ENCODE assay signal across 9 cellular contexts in the genomic region with DNA sequence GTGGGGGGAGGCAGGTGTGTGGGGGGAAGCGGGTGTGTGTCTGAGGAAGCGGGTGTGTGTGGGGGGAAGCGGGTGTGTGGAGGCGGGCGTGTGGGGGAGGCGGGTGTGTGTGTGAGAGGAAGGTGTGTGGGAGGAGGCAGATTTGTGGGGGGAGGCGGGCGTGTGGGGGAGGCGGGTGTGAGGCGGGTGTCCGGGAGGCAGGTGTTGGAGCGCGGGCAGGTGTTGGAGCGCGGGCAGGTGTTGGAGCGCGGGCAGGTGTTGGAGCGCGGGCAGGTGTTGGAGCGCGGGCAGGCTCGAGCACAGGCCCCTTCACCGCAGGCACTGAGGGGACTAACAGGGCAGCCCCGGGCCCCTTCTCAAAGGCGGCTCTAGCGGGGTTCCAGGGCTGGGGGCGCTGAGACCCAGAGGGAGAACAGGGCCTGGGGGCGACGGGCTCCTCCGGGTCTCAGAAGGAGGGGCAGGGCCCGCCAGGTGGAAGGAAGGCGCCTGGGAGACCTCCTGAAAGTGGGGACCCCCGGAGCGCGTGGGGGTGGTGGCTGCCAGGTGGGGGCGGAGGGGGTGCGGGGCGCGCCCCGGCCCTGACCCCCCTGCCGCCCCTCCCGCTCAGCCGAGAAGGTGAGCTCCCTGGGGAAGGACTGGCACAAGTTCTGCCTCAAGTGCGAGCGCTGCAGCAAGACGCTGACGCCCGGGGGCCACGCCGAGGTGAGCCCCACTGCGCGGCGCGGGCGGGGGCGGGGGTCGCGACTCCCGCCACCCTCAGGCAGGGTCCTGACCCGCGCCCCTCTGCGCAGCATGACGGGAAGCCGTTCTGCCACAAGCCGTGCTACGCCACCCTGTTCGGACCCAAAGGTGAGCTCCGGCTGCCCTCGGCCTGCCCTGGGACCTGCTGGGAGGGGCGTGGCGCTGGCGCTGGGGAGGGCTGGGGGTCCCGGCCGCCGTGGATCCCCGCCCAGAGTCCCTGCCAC.
DNase-seq lines count a peak whose midpoint lies in the region; ATAC-seq and TF ChIP-seq lines count a peak whose summit lies in the region.
"Had no signal": no experiment of that assay in that cellular context is flagged by ENCODE, and none has a peak within 500 bp of the region (broad histone marks: within the 10 kb centered on the region; RNA-seq: fewer than 3 reads in every experiment).

No MANE protein-coding gene starts in this region.

- intact Hi-C loops in dendritic cell treated with granulocyte-macrophage colony-stimulating factor and Interleukin-4, amounts not matched to agents 40 ng/mL and 50 ng/mL, for 4 days (cut with micrococcal nuclease) = no loop called here

- no peak for TF ChIP-seq CTCF in parathyroid adenoma (IDR thresholded peaks at IDR 0.05)

- H3K36me3 ChIP-seq in parathyroid adenoma (ENCODE audit: control insufficient read depth, insufficient read depth, low read length) = no peaks in the 10 kb centered on the region

- peaks cover 24% of the 10 kb centered on the region for H3K4me1 ChIP-seq in parathyroid adenoma

- no peak overlapping the region for H3K4me3 ChIP-seq in parathyroid adenoma (ENCODE audit: low read depth, low read length)

- no peak overlapping the region for H3K4me2 ChIP-seq in parathyroid adenoma (ENCODE audit: low read length)

- H3K9me3 Mint-ChIP-seq in dendritic cell treated with granulocyte-macrophage colony-stimulating factor and Interleukin-4, amounts not matched to agents 40 ng/mL and 50 ng/mL, for 4 days = peaks cover 9% of the 10 kb centered on the region

- H3K27ac ChIP-seq in parathyroid adenoma = peak overlapping the region; percentile 75

- no peaks in the 10 kb centered on the region for H3K9me3 ChIP-seq in parathyroid adenoma (ENCODE audit: control insufficient read depth, low read length)

- no peaks in the 10 kb centered on the region for H3K27me3 ChIP-seq in parathyroid adenoma (ENCODE audit: control insufficient read depth, insufficient read depth, low read length)

- ATAC-seq in GM21576 (IDR thresholded peaks at IDR 0.05; ENCODE audit: unreplicated experiment) (no peak), GM18867 (IDR thresholded peaks at IDR 0.05; ENCODE audit: unreplicated experiment) (no peak)

- DNase-seq in DMS53 (lab: John Stamatoyannopoulos, UW) (peak; percentile 45), DMS53 treated with DMSO at 0.1 percent for 48 hours (lab: John Stamatoyannopoulos, UW; ENCODE audit: unreplicated experiment) (no peak), NOMO-1 treated with dmso at 0.1 percent for 144 hours (lab: John Stamatoyannopoulos, UW; ENCODE audit: unreplicated experiment) (peak; percentile 29), SKM-1 treated with dmso at 0.1 percent for 144 hours (lab: John Stamatoyannopoulos, UW; ENCODE audit: unreplicated experiment) (no peak)
- DNase-seq: 8988T had no signal

- H3K79me2 ChIP-seq in parathyroid adenoma = no peaks in the 10 kb centered on the region

- H3K4me3 Mint-ChIP-seq in dendritic cell treated with granulocyte-macrophage colony-stimulating factor and Interleukin-4, amounts not matched to agents 40 ng/mL and 50 ng/mL, for 4 days = no peak overlapping the region

- no peak overlapping the region for H3K9ac ChIP-seq in parathyroid adenoma

- H3K4me1 Mint-ChIP-seq in dendritic cell treated with granulocyte-macrophage colony-stimulating factor and Interleukin-4, amounts not matched to agents 40 ng/mL and 50 ng/mL, for 4 days (ENCODE audit: low read depth) = peaks cover 64% of the 10 kb centered on the region

- H2AFZ ChIP-seq in parathyroid adenoma = no peak overlapping the region

- peak overlapping the region; percentile 47 for H3K27ac Mint-ChIP-seq in dendritic cell treated with granulocyte-macrophage colony-stimulating factor and Interleukin-4, amounts not matched to agents 40 ng/mL and 50 ng/mL, for 4 days

- H3K36me3 Mint-ChIP-seq in dendritic cell treated with granulocyte-macrophage colony-stimulating factor and Interleukin-4, amounts not matched to agents 40 ng/mL and 50 ng/mL, for 4 days (ENCODE audit: low read depth) = peaks cover 6% of the 10 kb centered on the region

- H3K27me3 Mint-ChIP-seq in dendritic cell treated with granulocyte-macrophage colony-stimulating factor and Interleukin-4, amounts not matched to agents 40 ng/mL and 50 ng/mL, for 4 days = peaks cover 59% of the 10 kb centered on the region

Comparison
In these comparisons a context has a peak if more than half of its experiments do, and no peak if none do; other contexts are left out.
1. DNase-seq: peak in DMS53 (single experiment) and NOMO-1 treated with dmso at 0.1 percent for 144 hours (single experiment); none in DMS53 treated with DMSO at 0.1 percent for 48 hours (single experiment) and SKM-1 treated with dmso at 0.1 percent for 144 hours (single experiment).